ENCODE assay signal across 1 cellular context in genomic region chr16:11276880-11277593, GRCh38.
TF ChIP-seq lines count a peak whose summit lies in the region.

No MANE protein-coding gene starts in this region.

TF ChIP-seq in HepG2, 621 proteins besides CTCF, POLR2A, EP300 and RAD21 (continued from another document and continues in another):
- 0 out of 2 replicates have a peak, but pooled peaks have one; percentile 32 for TF ChIP-seq ZBED4 (CRISPR knock-in tag; IDR thresholded peaks at IDR 0.05; ENCODE audit: borderline replicate concordance)
- TF ChIP-seq ZNF563 (CRISPR knock-in tag; IDR thresholded peaks at IDR 0.05), result 0 out of 2 replicates have a peak, but pooled peaks have one; percentile 20
- TF ChIP-seq ZBTB46 (CRISPR knock-in tag; IDR thresholded peaks at IDR 0.05; ENCODE audit: borderline replicate concordance), result 0 out of 2 replicates have a peak, but pooled peaks have one; percentile 34
- no peak for TF ChIP-seq RARG (CRISPR knock-in tag; IDR thresholded peaks at IDR 0.05; ENCODE audit: low read depth)
- no peak for TF ChIP-seq ZSCAN30 (CRISPR knock-in tag; IDR thresholded peaks at IDR 0.05)
- TF ChIP-seq ZNF230 (CRISPR knock-in tag; IDR thresholded peaks at IDR 0.05), result 0 out of 2 replicates have a peak, but pooled peaks have one; percentile 32
- peak; percentile 16; the same call in 1 of the 2 replicates for TF ChIP-seq ZNF318 (CRISPR knock-in tag; IDR thresholded peaks at IDR 0.05)
- no peak for TF ChIP-seq FOXO1 (CRISPR knock-in tag; IDR thresholded peaks at IDR 0.05)
- 0 out of 2 replicates have a peak, but pooled peaks have one; percentile 76 for TF ChIP-seq ZFP82 (CRISPR knock-in tag; IDR thresholded peaks at IDR 0.05; ENCODE audit: borderline replicate concordance)
- no peak for TF ChIP-seq ZNF275 (CRISPR knock-in tag; IDR thresholded peaks at IDR 0.05; ENCODE audit: borderline replicate concordance)
- TF ChIP-seq ZNF768 (CRISPR knock-in tag; IDR thresholded peaks at IDR 0.05), result peak; percentile 26; the same call in 1 of the 2 replicates
- no peak for TF ChIP-seq ZNF556 (CRISPR knock-in tag; IDR thresholded peaks at IDR 0.05; ENCODE audit: borderline replicate concordance)
- TF ChIP-seq ZBTB38 (CRISPR knock-in tag; IDR thresholded peaks at IDR 0.05), result 0 out of 2 replicates have a peak, but pooled peaks have one; percentile 40
- TF ChIP-seq DRAP1 (CRISPR knock-in tag; IDR thresholded peaks at IDR 0.05), result no peak
- TF ChIP-seq PHF21A (CRISPR knock-in tag; IDR thresholded peaks at IDR 0.05), result 0 out of 2 replicates have a peak, but pooled peaks have one; percentile 29
- no peak for TF ChIP-seq RFXAP (CRISPR knock-in tag; IDR thresholded peaks at IDR 0.05; ENCODE audit: borderline replicate concordance)
- no peak for TF ChIP-seq SOX6 (IDR thresholded peaks at IDR 0.05)
- peak; percentile 26; the same call in 1 of the 2 replicates for TF ChIP-seq SOX6 (CRISPR knock-in tag; IDR thresholded peaks at IDR 0.05)
- TF ChIP-seq RERE (CRISPR knock-in tag; IDR thresholded peaks at IDR 0.05; ENCODE audit: low read depth), result no peak
- TF ChIP-seq TRIM22 (IDR thresholded peaks at IDR 0.05), result no peak
- TF ChIP-seq ZNF766 (CRISPR knock-in tag; IDR thresholded peaks at IDR 0.05; ENCODE audit: borderline replicate concordance), result 0 out of 2 replicates have a peak, but pooled peaks have one; percentile 18
- no peak for TF ChIP-seq DNMT3B (CRISPR knock-in tag; conservative IDR thresholded peaks at IDR 0.05)
- TF ChIP-seq ARID5B (CRISPR knock-in tag; IDR thresholded peaks at IDR 0.05), result 0 out of 2 replicates have a peak, but pooled peaks have one; percentile 15
